Comparison of ENCODE assay signal across 29 cellular contexts in genomic region chr1:177053648-177054047, GRCh38.
"Had no signal": no experiment of that assay in that cellular context is flagged by ENCODE, and none has a peak within 500 bp of the region (broad histone marks: within the 10 kb centered on the region; RNA-seq: fewer than 3 reads in every experiment).

No MANE protein-coding gene starts in this region.

- H3K36me3 Mint-ChIP-seq: naive B cell; stimulated activated effector memory CD8-positive, alpha-beta T cell treated with anti-CD3 and anti-CD28 coated beads, Interleukin-12 subunit alpha, Interleukin-12 subunit beta, amount 100 ng/mL, for 72 hours; type B pancreatic cell had no signal

- H3K27ac ChIP-seq: gastroesophageal sphincter, hepatocyte, parathyroid adenoma, psoas muscle, sigmoid colon, thoracic aorta, uterus had no signal

- H3K4me3 ChIP-seq: gastroesophageal sphincter, hepatocyte, psoas muscle, sigmoid colon, thoracic aorta, uterus had no signal

- H3K4me3 Mint-ChIP-seq: activated B cell treated with CpG ODN at 0.5 μM for 24 hours; activated CD8-positive, alpha-beta T cell treated with anti-CD3 and anti-CD28 coated beads for 36 hours; activated T-cell treated with anti-CD3 and anti-CD28 coated beads, Interleukin-2, amount 50 U/mL, for 4 hours; activated T-helper 17 cell treated with anti-CD3 and anti-CD28 coated beads, Interleukin-2, amount 50 U/mL, for 72 hours; effector memory CD8-positive, alpha-beta T cell; naive B cell; nephron progenitor cell; stimulated activated effector memory CD8-positive, alpha-beta T cell treated with anti-CD3 and anti-CD28 coated beads, Interleukin-12 subunit alpha, Interleukin-12 subunit beta, amount 100 ng/mL, for 72 hours; stimulated activated naive CD8-positive, alpha-beta T cell treated with anti-CD3 and anti-CD28 coated beads, Interleukin-15, Interleukin-2, amounts not matched to agents 100 ng/mL and 50 ng/mL, for 24 hours; type B pancreatic cell had no signal

- H3K4me1 ChIP-seq: gastroesophageal sphincter, parathyroid adenoma, psoas muscle, sigmoid colon, uterus had no signal

- H3K36me3 ChIP-seq: gastroesophageal sphincter, sigmoid colon, thoracic aorta, uterus had no signal

- DNase-seq: activated B cell treated with CpG ODN at 0.5 μM for 24 hours; activated CD4-positive, alpha-beta T cell treated with anti-CD3 and anti-CD28 coated beads, Interleukin-2, amount 50 U/mL, for 1 hour; activated CD8-positive, alpha-beta T cell treated with anti-CD3 and anti-CD28 coated beads for 36 hours; activated gamma-delta T cell treated with Interleukin-2 at 50 U/mL for 16 hours; activated naive CD4-positive, alpha-beta T cell treated with anti-CD3 and anti-CD28 coated beads, Interleukin-2, amount 50 U/mL, for 16 hours; activated T-cell treated with anti-CD3 and anti-CD28 coated beads, Interleukin-2, amount 50 U/mL, for 4 hours; amniotic stem cell; caudate nucleus; cortex of kidney; effector memory CD8-positive, alpha-beta T cell; erythroblast; islet precursor cell; mammary epithelial cell; naive B cell; nephron progenitor cell; psoas muscle; sigmoid colon; small intestine; stimulated activated CD4-positive, alpha-beta T cell treated with anti-CD3 and anti-CD28 coated beads, Interleukin-4, amount 100 ng/mL, for 24 hours; T1000; uterus had no signal

- H3K9me3 Mint-ChIP-seq: activated B cell treated with CpG ODN at 0.5 μM for 24 hours; activated T-cell treated with anti-CD3 and anti-CD28 coated beads, Interleukin-2, amount 50 U/mL, for 4 hours; activated T-helper 17 cell treated with anti-CD3 and anti-CD28 coated beads, Interleukin-2, amount 50 U/mL, for 72 hours; naive B cell; nephron progenitor cell; type B pancreatic cell had no signal

- H3K9me3 ChIP-seq: gastroesophageal sphincter, psoas muscle, sigmoid colon, thoracic aorta, uterus had no signal

- H3K27ac Mint-ChIP-seq: activated B cell treated with CpG ODN at 0.5 μM for 24 hours; activated CD8-positive, alpha-beta T cell treated with anti-CD3 and anti-CD28 coated beads for 36 hours; activated T-helper 17 cell treated with anti-CD3 and anti-CD28 coated beads, Interleukin-2, amount 50 U/mL, for 72 hours; effector memory CD8-positive, alpha-beta T cell; naive B cell; nephron progenitor cell; stimulated activated effector memory CD8-positive, alpha-beta T cell treated with anti-CD3 and anti-CD28 coated beads, Interleukin-12 subunit alpha, Interleukin-12 subunit beta, amount 100 ng/mL, for 72 hours; stimulated activated naive CD8-positive, alpha-beta T cell treated with anti-CD3 and anti-CD28 coated beads, Interleukin-15, Interleukin-2, amounts not matched to agents 100 ng/mL and 50 ng/mL, for 24 hours; type B pancreatic cell had no signal

- H3K4me1 Mint-ChIP-seq: activated B cell treated with CpG ODN at 0.5 μM for 24 hours; activated T-helper 17 cell treated with anti-CD3 and anti-CD28 coated beads, Interleukin-2, amount 50 U/mL, for 72 hours; naive B cell; stimulated activated effector memory CD8-positive, alpha-beta T cell treated with anti-CD3 and anti-CD28 coated beads, Interleukin-12 subunit alpha, Interleukin-12 subunit beta, amount 100 ng/mL, for 72 hours had no signal

- H3K27me3 ChIP-seq: gastroesophageal sphincter, hepatocyte, sigmoid colon, uterus had no signal

- H3K27me3 Mint-ChIP-seq: activated B cell treated with CpG ODN at 0.5 μM for 24 hours; activated CD8-positive, alpha-beta T cell treated with anti-CD3 and anti-CD28 coated beads for 36 hours; activated T-helper 17 cell treated with anti-CD3 and anti-CD28 coated beads, Interleukin-2, amount 50 U/mL, for 72 hours; effector memory CD8-positive, alpha-beta T cell; stimulated activated naive CD8-positive, alpha-beta T cell treated with anti-CD3 and anti-CD28 coated beads, Interleukin-15, Interleukin-2, amounts not matched to agents 100 ng/mL and 50 ng/mL, for 24 hours; type B pancreatic cell had no signal
